1 cellular context compared by ENCODE assay signal in the genomic region with DNA sequence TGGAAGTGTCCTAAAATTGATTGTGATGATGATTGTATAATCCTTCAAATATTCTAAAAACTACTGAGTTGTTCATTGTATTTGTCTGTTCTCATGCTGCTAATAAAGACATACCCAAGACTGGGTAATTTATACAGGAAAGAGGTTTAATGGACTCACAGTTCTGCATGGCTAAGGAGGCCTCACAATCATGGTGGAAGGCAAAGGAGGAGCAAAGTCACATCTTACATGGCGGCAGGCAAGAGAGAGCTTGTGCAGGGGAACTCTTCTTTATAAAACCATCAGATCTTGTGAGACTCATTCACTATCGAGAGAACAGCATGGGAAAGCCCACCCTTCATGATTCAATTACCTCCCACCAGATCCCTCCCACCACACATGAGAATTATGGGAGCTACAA. TPM values are rescaled to one million over a fixed set of nuclear protein-coding genes. Genes with fewer than 3 reads are reported as not detected.
"Had no signal": no experiment of that assay in that cellular context is flagged by ENCODE, and none has a peak within 500 bp of the region (broad histone marks: within the 10 kb centered on the region; RNA-seq: fewer than 3 reads in every experiment).

No MANE protein-coding gene starts in this region.

RNA-seq across cellular contexts. Expression of a gene that starts 27.2 kb away (rescaled TPM):
- total RNA-seq: HepG2 had no signal
- polyA plus RNA-seq: HepG2 had no signal
